8 cellular contexts compared by ENCODE assay signal in the genomic region with DNA sequence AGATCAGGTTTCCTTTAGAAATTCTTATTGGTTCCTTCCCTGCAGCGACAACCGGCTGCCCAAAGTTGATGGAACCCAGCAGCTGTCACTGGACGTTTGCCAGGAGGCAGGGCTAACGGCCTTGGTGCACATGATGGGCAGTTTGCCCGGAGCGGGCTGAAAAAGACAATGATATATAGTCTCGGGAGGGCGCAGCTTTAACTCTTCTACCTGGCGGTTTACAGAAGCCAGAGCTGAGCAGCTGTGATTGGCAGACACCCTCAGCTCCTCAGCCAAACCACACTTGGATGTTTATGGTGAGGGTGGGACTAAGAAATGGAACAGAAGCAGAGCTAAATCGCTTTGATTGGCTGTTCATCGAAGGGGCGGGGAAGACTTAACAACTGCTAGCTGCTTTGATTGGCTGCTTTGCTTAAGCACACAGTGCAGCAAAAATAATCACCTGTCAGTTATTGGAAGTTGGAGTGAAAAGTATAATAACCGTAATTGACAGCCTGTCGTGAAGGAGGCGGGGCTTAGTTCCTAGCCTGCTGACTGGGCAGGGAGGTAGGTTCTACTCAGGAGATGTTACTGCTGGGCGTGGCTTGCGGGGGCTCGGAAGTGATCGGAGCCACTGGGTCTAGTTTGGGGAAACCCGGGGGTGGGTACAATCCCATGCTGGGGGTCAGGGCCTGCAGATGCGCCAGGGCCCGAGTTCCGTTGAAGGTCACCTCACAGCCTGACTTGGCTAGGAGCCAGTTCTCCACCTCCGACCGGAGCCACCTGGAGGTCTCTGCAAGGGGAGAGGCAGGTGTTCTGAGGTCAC. TPM values are rescaled to one million over a fixed set of nuclear protein-coding genes. Genes with fewer than 3 reads are reported as not detected.
DNase-seq lines count a peak whose midpoint lies in the region; ATAC-seq and TF ChIP-seq lines count a peak whose summit lies in the region.

No MANE protein-coding gene starts in this region.

- CTCF ChIA-PET in activated CD4-positive, alpha-beta memory T cell treated with anti-CD3 and anti-CD28 coated beads, Interleukin-2, amount 10 ng/mL, durations not matched to agents 7 days and 5 days (lab: Charles Lee): interaction anchor here (0.5 to 4.6 kb wide), 15 partner anchors 12 to 1986 kb away, joined by 3 to 342 read pairs (median 12); partner anchors contain the start of genes EMP3, GRWD1, KDELR1 and SYNGR4

- peak; percentile 96 to 100 (median 98) for DNase-seq in CD4-positive, CD25-positive, alpha-beta regulatory T cell
- DNase-seq in NCI-H748 treated with DMSO at 0.1 percent for 48 hours (lab: John Stamatoyannopoulos, UW): peak; percentile 100
- peak; percentile 97 for DNase-seq in activated CD4-positive, alpha-beta memory T cell treated with anti-CD3 and anti-CD28 coated beads, Interleukin-2, amount 10 ng/mL, durations not matched to agents 7 days and 5 days
- peak; percentile 96 for DNase-seq in lower lobe of right lung
- DNase-seq in stimulated activated CD4-positive, alpha-beta T cell treated with anti-CD3 and anti-CD28 coated beads, TNF-alpha, amount 100 ng/mL, for 1 hour (ENCODE audit: low read depth in 3 of 3, low spot score in 1 of 3): peak; percentile 75 to 92 (median 86)

- peak overlapping the region; percentile 84 for H3K4me3 ChIP-seq in CD4-positive, CD25-positive, alpha-beta regulatory T cell (ENCODE audit: low read depth, low read length)
- H3K4me3 ChIP-seq in ectodermal cell (ENCODE audit: insufficient read depth, low read depth, low read length) (peak overlapping the region; percentile 21), lower lobe of right lung (peak overlapping the region; percentile 63)

- no peaks in the 10 kb centered on the region for H3K9me3 ChIP-seq in CD4-positive, CD25-positive, alpha-beta regulatory T cell (ENCODE audit: control insufficient read depth in 2 of 2, low read length in 2 of 2)
- H3K9me3 ChIP-seq in ectodermal cell (ENCODE audit: control insufficient read depth, low read length) (no peaks in the 10 kb centered on the region), lower lobe of right lung (no peaks in the 10 kb centered on the region)

- ATAC-seq in CD4-positive, CD25-positive, alpha-beta regulatory T cell (ENCODE audit: low read depth in 2 of 2): peak; percentile 78 to 80
- ATAC-seq in GM19438 (IDR thresholded peaks at IDR 0.05; ENCODE audit: low read depth, unreplicated experiment) (peak; percentile 56), HG03565 (IDR thresholded peaks at IDR 0.05; ENCODE audit: unreplicated experiment) (peak; percentile 59), lower lobe of right lung (peak; percentile 88 to 90)

- H3K9me3 Mint-ChIP-seq in CD4-positive, CD25-positive, alpha-beta regulatory T cell: no peaks in the 10 kb centered on the region
- peaks cover 3% of the 10 kb centered on the region for H3K9me3 Mint-ChIP-seq in activated CD4-positive, alpha-beta memory T cell treated with anti-CD3 and anti-CD28 coated beads, Interleukin-2, amount 10 ng/mL, durations not matched to agents 7 days and 5 days

- intact Hi-C loops in lower lobe of right lung (cut with DNase I): no loop called here

- H3K27ac Mint-ChIP-seq in CD4-positive, CD25-positive, alpha-beta regulatory T cell: peak overlapping the region; percentile 97 to 99 (median 98)
- peak overlapping the region; percentile 95 for H3K27ac Mint-ChIP-seq in activated CD4-positive, alpha-beta memory T cell treated with anti-CD3 and anti-CD28 coated beads, Interleukin-2, amount 10 ng/mL, durations not matched to agents 7 days and 5 days

- H3K4me3 Mint-ChIP-seq in CD4-positive, CD25-positive, alpha-beta regulatory T cell: peak overlapping the region; percentile 94 to 97 (median 94)
- H3K4me3 Mint-ChIP-seq in activated CD4-positive, alpha-beta memory T cell treated with anti-CD3 and anti-CD28 coated beads, Interleukin-2, amount 10 ng/mL, durations not matched to agents 7 days and 5 days: peak overlapping the region; percentile 96

- POLR2A ChIA-PET in activated CD4-positive, alpha-beta memory T cell treated with anti-CD3 and anti-CD28 coated beads, Interleukin-2, amount 10 ng/mL, durations not matched to agents 7 days and 5 days (lab: Charles Lee): interaction anchor here (0.6 to 7.1 kb wide), 17 partner anchors 11 to 1220 kb away, joined by 3 to 265 read pairs (median 4); partner anchors contain the start of genes EMP3, KDELR1, RPL18 and SPHK2

- H3K4me1 Mint-ChIP-seq in CD4-positive, CD25-positive, alpha-beta regulatory T cell: peaks cover 9 to 56% (median 35%) of the 10 kb centered on the region in 4 donors
- H3K4me1 Mint-ChIP-seq in activated CD4-positive, alpha-beta memory T cell treated with anti-CD3 and anti-CD28 coated beads, Interleukin-2, amount 10 ng/mL, durations not matched to agents 7 days and 5 days: peaks cover 57% of the 10 kb centered on the region

- no peaks in the 10 kb centered on the region for H3K27me3 ChIP-seq in CD4-positive, CD25-positive, alpha-beta regulatory T cell (ENCODE audit: control insufficient read depth, insufficient read depth, low read length)
- H3K27me3 ChIP-seq in ectodermal cell (ENCODE audit: control insufficient read depth, insufficient read depth, low read length, poor library complexity, severe bottlenecking) (peaks cover 5% of the 10 kb centered on the region), lower lobe of right lung (ENCODE audit: low read depth) (no peaks in the 10 kb centered on the region)

- peaks cover 14% of the 10 kb centered on the region for H3K36me3 ChIP-seq in CD4-positive, CD25-positive, alpha-beta regulatory T cell (ENCODE audit: control insufficient read depth, insufficient read depth, low read length)
- H3K36me3 ChIP-seq in ectodermal cell (ENCODE audit: control insufficient read depth, insufficient read depth, low read length) (no peaks in the 10 kb centered on the region), lower lobe of right lung (peaks cover 19% of the 10 kb centered on the region)

- WGBS in ectodermal cell, 2 experiments: 21 to 26% methylated on average over 25 of the region's 25 CpGs

- H3K4me1 ChIP-seq in CD4-positive, CD25-positive, alpha-beta regulatory T cell (ENCODE audit: control insufficient read depth, insufficient read depth, low read length, poor library complexity, severe bottlenecking): peaks cover 62% of the 10 kb centered on the region
- H3K4me1 ChIP-seq in ectodermal cell (ENCODE audit: control insufficient read depth, insufficient read depth, low read length): peaks cover 10% of the 10 kb centered on the region
- peaks cover 44% of the 10 kb centered on the region for H3K4me1 ChIP-seq in lower lobe of right lung

- TF ChIP-seq CTCF in lower lobe of right lung (IDR thresholded peaks at IDR 0.05): no peak

- H3K27ac ChIP-seq in CD4-positive, CD25-positive, alpha-beta regulatory T cell (ENCODE audit: insufficient read depth, low read length, poor library complexity, severe bottlenecking): peak overlapping the region; percentile 98
- no peak overlapping the region for H3K27ac ChIP-seq in ectodermal cell (ENCODE audit: insufficient read depth, low read depth, low read length, poor library complexity, severe bottlenecking)
- peak overlapping the region; percentile 93 for H3K27ac ChIP-seq in lower lobe of right lung

- H3K27me3 Mint-ChIP-seq in CD4-positive, CD25-positive, alpha-beta regulatory T cell: no peaks in the 10 kb centered on the region
- H3K27me3 Mint-ChIP-seq in activated CD4-positive, alpha-beta memory T cell treated with anti-CD3 and anti-CD28 coated beads, Interleukin-2, amount 10 ng/mL, durations not matched to agents 7 days and 5 days: no peaks in the 10 kb centered on the region

- peaks cover 22% of the 10 kb centered on the region for H3K36me3 Mint-ChIP-seq in CD4-positive, CD25-positive, alpha-beta regulatory T cell
- peaks cover 46% of the 10 kb centered on the region for H3K36me3 Mint-ChIP-seq in activated CD4-positive, alpha-beta memory T cell treated with anti-CD3 and anti-CD28 coated beads, Interleukin-2, amount 10 ng/mL, durations not matched to agents 7 days and 5 days (ENCODE audit: low read depth)

RNA-seq across cellular contexts. Expression of gene EMP3, which starts 7.5 kb away (rescaled TPM):
- total RNA-seq in CD4-positive, CD25-positive, alpha-beta regulatory T cell: 290 TPM
- polyA plus RNA-seq in CD4-positive, CD25-positive, alpha-beta regulatory T cell: 1,000 to 10,000 TPM in 2 of 4 donors, 100 to 1,000 TPM in 2; 809 to 1,327 (median 1,095) TPM
- total RNA-seq in activated CD4-positive, alpha-beta memory T cell treated with anti-CD3 and anti-CD28 coated beads, Interleukin-2, amount 10 ng/mL, durations not matched to agents 7 days and 5 days: 100 to 1,000 TPM; 418 to 447 TPM
- polyA plus RNA-seq in ectodermal cell (2013, experiment 1 of 4): 50.1 TPM
- 39.3 TPM for polyA plus RNA-seq in ectodermal cell (2013, experiment 2 of 4)
- 34.5 TPM for polyA plus RNA-seq in ectodermal cell (2013, experiment 3 of 4)
- polyA plus RNA-seq in ectodermal cell (2013, experiment 4 of 4): 36.3 TPM
- 123 TPM for total RNA-seq in lower lobe of right lung

RNA-seq across cellular contexts. Expression of gene TMEM143, which starts 30.9 kb away (rescaled TPM):
- total RNA-seq in CD4-positive, CD25-positive, alpha-beta regulatory T cell: 9.3 TPM
- polyA plus RNA-seq in CD4-positive, CD25-positive, alpha-beta regulatory T cell: 1 to 10 TPM; 1.9 to 5.3 (median 4.5) TPM
- total RNA-seq in activated CD4-positive, alpha-beta memory T cell treated with anti-CD3 and anti-CD28 coated beads, Interleukin-2, amount 10 ng/mL, durations not matched to agents 7 days and 5 days: 10 to 100 TPM; 17.4 to 18.2 TPM
- polyA plus RNA-seq in ectodermal cell (2013, experiment 1 of 4): 12.2 TPM
- 14.1 TPM for polyA plus RNA-seq in ectodermal cell (2013, experiment 2 of 4)
- 9.8 TPM for polyA plus RNA-seq in ectodermal cell (2013, experiment 3 of 4)
- polyA plus RNA-seq in ectodermal cell (2013, experiment 4 of 4): 12.1 TPM
- 11.1 TPM for total RNA-seq in lower lobe of right lung

RNA-seq across cellular contexts. Expression of gene SYNGR4, which starts 31.3 kb away (rescaled TPM):
- total RNA-seq in CD4-positive, CD25-positive, alpha-beta regulatory T cell: not detected
- polyA plus RNA-seq in CD4-positive, CD25-positive, alpha-beta regulatory T cell: not detected
- total RNA-seq in activated CD4-positive, alpha-beta memory T cell treated with anti-CD3 and anti-CD28 coated beads, Interleukin-2, amount 10 ng/mL, durations not matched to agents 7 days and 5 days: under 1 TPM in 1 of 2 experiments, not detected in 1; 0.28 TPM
- polyA plus RNA-seq in ectodermal cell (2013, experiment 1 of 4): not detected
- not detected for polyA plus RNA-seq in ectodermal cell (2013, experiment 2 of 4)
- not detected for polyA plus RNA-seq in ectodermal cell (2013, experiment 3 of 4)
- polyA plus RNA-seq in ectodermal cell (2013, experiment 4 of 4): 0.24 TPM
- total RNA-seq in lower lobe of right lung: not detected

RNA-seq across cellular contexts. Expression of gene KDELR1, which starts 58.5 kb away (rescaled TPM):
- 37.6 TPM for total RNA-seq in CD4-positive, CD25-positive, alpha-beta regulatory T cell
- polyA plus RNA-seq in CD4-positive, CD25-positive, alpha-beta regulatory T cell: 10 to 100 TPM; 28.8 to 29.9 (median 29.5) TPM
- total RNA-seq in activated CD4-positive, alpha-beta memory T cell treated with anti-CD3 and anti-CD28 coated beads, Interleukin-2, amount 10 ng/mL, durations not matched to agents 7 days and 5 days: 10 to 100 TPM; 91.8 to 94.4 TPM
- polyA plus RNA-seq in ectodermal cell (2013, experiment 1 of 4): 298 TPM
- 301 TPM for polyA plus RNA-seq in ectodermal cell (2013, experiment 2 of 4)
- polyA plus RNA-seq in ectodermal cell (2013, experiment 3 of 4): 217 TPM
- 240 TPM for polyA plus RNA-seq in ectodermal cell (2013, experiment 4 of 4)
- total RNA-seq in lower lobe of right lung: 137 TPM

Comparison
In these comparisons a context has a peak if more than half of its experiments do, and no peak if none do; other contexts are left out.
1. H3K4me3 ChIP-seq: peak in every context shown above with its lines; median percentile 84 in CD4-positive, CD25-positive, alpha-beta regulatory T cell; 63 in lower lobe of right lung; 21 in ectodermal cell.